In the genomic region with DNA sequence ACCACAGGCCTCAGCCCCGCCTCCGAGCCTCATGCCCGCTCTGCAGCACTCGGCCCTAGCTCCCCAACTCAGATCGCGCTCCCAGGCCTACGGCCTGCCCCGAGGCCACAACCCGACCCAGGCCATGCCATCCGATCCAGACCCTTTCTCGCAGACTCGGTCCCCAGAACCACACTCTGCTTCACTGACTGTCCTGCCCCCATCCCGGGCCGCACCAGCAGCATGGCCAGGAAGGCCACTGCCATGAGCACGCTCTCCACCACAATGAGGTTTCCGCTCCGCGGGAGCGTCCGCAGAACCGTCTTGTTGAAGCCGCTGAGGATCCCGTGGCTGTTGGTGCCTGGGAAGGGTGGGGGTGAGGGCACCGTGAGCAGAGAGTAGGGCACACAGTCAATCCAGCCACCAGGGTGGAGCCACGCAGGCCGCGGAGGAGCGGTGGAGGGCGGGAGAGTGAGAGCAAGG, we compare ENCODE assay signal across 16 cellular contexts. TPM values are rescaled to one million over a fixed set of nuclear protein-coding genes. Genes with fewer than 3 reads are reported as not detected.
DNase-seq lines count a peak whose midpoint lies in the region; ATAC-seq and TF ChIP-seq lines count a peak whose summit lies in the region.
"Had no signal": no experiment of that assay in that cellular context is flagged by ENCODE, and none has a peak within 500 bp of the region (broad histone marks: within the 10 kb centered on the region; RNA-seq: fewer than 3 reads in every experiment).

No MANE protein-coding gene starts in this region.

- H3K36me3 Mint-ChIP-seq in activated CD4-positive, alpha-beta T cell treated with anti-CD3 and anti-CD28 coated beads, Interleukin-2, amount 10 ng/mL, durations not matched to agents 7 days and 5 days (ENCODE audit: low read depth), result peaks cover 20% of the 10 kb centered on the region
- H3K36me3 Mint-ChIP-seq in immature natural killer cell, result peaks cover 0 to 7% (median 4%) of the 10 kb centered on the region in 3 donors
- H3K36me3 Mint-ChIP-seq in stimulated activated effector memory CD8-positive, alpha-beta T cell treated with anti-CD3 and anti-CD28 coated beads, Interleukin-12 subunit alpha, Interleukin-12 subunit beta, amount 100 ng/mL, for 72 hours, result peaks cover 11% of the 10 kb centered on the region
- no peaks in the 10 kb centered on the region for H3K36me3 Mint-ChIP-seq in chondrocyte (ENCODE audit: low read depth)

- H3K4me3 Mint-ChIP-seq in activated CD4-positive, alpha-beta T cell treated with anti-CD3 and anti-CD28 coated beads, Interleukin-2, amount 10 ng/mL, durations not matched to agents 7 days and 5 days, result no peak overlapping the region
- H3K4me3 Mint-ChIP-seq in immature natural killer cell, result peak overlapping the region; percentile 30 to 53 (median 45)
- H3K4me3 Mint-ChIP-seq in stimulated activated effector memory CD8-positive, alpha-beta T cell treated with anti-CD3 and anti-CD28 coated beads, Interleukin-12 subunit alpha, Interleukin-12 subunit beta, amount 100 ng/mL, for 72 hours, result no peak overlapping the region
- H3K4me3 Mint-ChIP-seq in chondrocyte (ENCODE audit: unreplicated experiment), result no peak overlapping the region
- H3K4me3 Mint-ChIP-seq: activated naive CD4-positive, alpha-beta T cell treated with anti-CD3 and anti-CD28 coated beads, Interleukin-2, amount 50 U/mL, for 24 hours; HFFc6 had no signal

- no peak overlapping the region for H3K4me3 ChIP-seq in OCI-LY7 (ENCODE audit: low read depth, low read length, poor library complexity, severe bottlenecking)
- H3K4me3 ChIP-seq: A549, uterus had no signal

- ATAC-seq in stimulated activated effector memory CD8-positive, alpha-beta T cell treated with anti-CD3 and anti-CD28 coated beads, Interleukin-12 subunit alpha, Interleukin-12 subunit beta, amount 100 ng/mL, for 72 hours, result peak; percentile 43

- no peak for TF ChIP-seq CTCF in OCI-LY7 (conservative IDR thresholded peaks at IDR 0.05; ENCODE audit: low read length)
- TF ChIP-seq CTCF in chondrocyte (IDR thresholded peaks at IDR 0.05), result no peak

- peaks cover 39% of the 10 kb centered on the region for H3K4me1 Mint-ChIP-seq in activated CD4-positive, alpha-beta T cell treated with anti-CD3 and anti-CD28 coated beads, Interleukin-2, amount 10 ng/mL, durations not matched to agents 7 days and 5 days
- H3K4me1 Mint-ChIP-seq in immature natural killer cell (peaks cover 30 to 41% of the 10 kb centered on the region in 2 donors), chondrocyte (ENCODE audit: low read depth) (peaks cover 3% of the 10 kb centered on the region)
- peaks cover 35% of the 10 kb centered on the region for H3K4me1 Mint-ChIP-seq in stimulated activated effector memory CD8-positive, alpha-beta T cell treated with anti-CD3 and anti-CD28 coated beads, Interleukin-12 subunit alpha, Interleukin-12 subunit beta, amount 100 ng/mL, for 72 hours

- peaks cover 48% of the 10 kb centered on the region for H3K4me1 ChIP-seq in OCI-LY7 (ENCODE audit: insufficient read depth, low read length, poor library complexity, severe bottlenecking)
- H3K4me1 ChIP-seq: uterus had no signal

- POLR2A ChIA-PET in activated CD4-positive, alpha-beta T cell treated with anti-CD3 and anti-CD28 coated beads, Interleukin-2, amount 10 ng/mL, durations not matched to agents 7 days and 5 days (lab: Charles Lee), result no interaction called here
- POLR2A ChIA-PET in OCI-LY7 (lab: Charles Lee), result interaction anchor here (1.2 kb wide), 1 partner anchor 12 kb away, joined by 4 read pairs; the partner anchor contains the start of gene ALDH3B1

- intact Hi-C loops in OCI-LY7 (cut with micrococcal nuclease; ENCODE audit: unreplicated experiment), result loop anchor here (10.0 kb wide), 1 partner anchor 353 kb away; no protein-coding TSS in a partner anchor

- no peaks in the 10 kb centered on the region for H3K27me3 Mint-ChIP-seq in activated CD4-positive, alpha-beta T cell treated with anti-CD3 and anti-CD28 coated beads, Interleukin-2, amount 10 ng/mL, durations not matched to agents 7 days and 5 days
- H3K27me3 Mint-ChIP-seq in immature natural killer cell (ENCODE audit: low read depth in 3 of 3) (no peaks in the 10 kb centered on the region), chondrocyte (ENCODE audit: low read depth) (no peaks in the 10 kb centered on the region)
- H3K27me3 Mint-ChIP-seq: activated naive CD4-positive, alpha-beta T cell treated with anti-CD3 and anti-CD28 coated beads, Interleukin-2, amount 50 U/mL, for 24 hours; CD8-positive, alpha-beta memory T cell had no signal

- H3K79me2 ChIP-seq in OCI-LY7 (ENCODE audit: insufficient read depth, low read depth, low read length), result no peaks in the 10 kb centered on the region

- H2AFZ ChIP-seq in OCI-LY7 (ENCODE audit: low read length), result no peak overlapping the region

- peak overlapping the region; percentile 44 for H3K27ac ChIP-seq in OCI-LY7 (ENCODE audit: low read depth, low read length, poor library complexity, severe bottlenecking)
- H3K27ac ChIP-seq: uterus had no signal

- no TSS peak for BruUV-seq in OCI-LY7 (replicated peaks; lab: Mats Ljungman, UMichigan)

- H3K4me2 ChIP-seq in OCI-LY7 (ENCODE audit: low read length), result no peak overlapping the region
- H3K4me2 ChIP-seq: A549 had no signal

- H3K9me3 Mint-ChIP-seq in activated CD4-positive, alpha-beta T cell treated with anti-CD3 and anti-CD28 coated beads, Interleukin-2, amount 10 ng/mL, durations not matched to agents 7 days and 5 days, result no peaks in the 10 kb centered on the region
- H3K9me3 Mint-ChIP-seq in immature natural killer cell (no peaks in the 10 kb centered on the region), chondrocyte (ENCODE audit: low read depth) (no peaks in the 10 kb centered on the region)
- H3K9me3 Mint-ChIP-seq in stimulated activated effector memory CD8-positive, alpha-beta T cell treated with anti-CD3 and anti-CD28 coated beads, Interleukin-12 subunit alpha, Interleukin-12 subunit beta, amount 100 ng/mL, for 72 hours, result no peaks in the 10 kb centered on the region
- H3K9me3 Mint-ChIP-seq: activated naive CD4-positive, alpha-beta T cell treated with anti-CD3 and anti-CD28 coated beads, Interleukin-2, amount 50 U/mL, for 24 hours; CD8-positive, alpha-beta memory T cell had no signal

- H4K20me1 ChIP-seq in OCI-LY7 (ENCODE audit: insufficient read depth, low read length), result no peaks in the 10 kb centered on the region

- no peaks in the 10 kb centered on the region for H3K9me2 ChIP-seq in OCI-LY7 (ENCODE audit: insufficient read depth, low read length)

- H3K27ac Mint-ChIP-seq in activated CD4-positive, alpha-beta T cell treated with anti-CD3 and anti-CD28 coated beads, Interleukin-2, amount 10 ng/mL, durations not matched to agents 7 days and 5 days, result peak overlapping the region; percentile 86
- H3K27ac Mint-ChIP-seq in immature natural killer cell, result peak overlapping the region in 4 of 6 donors; percentile 34 to 88 (median 57)
- no peak overlapping the region for H3K27ac Mint-ChIP-seq in stimulated activated effector memory CD8-positive, alpha-beta T cell treated with anti-CD3 and anti-CD28 coated beads, Interleukin-12 subunit alpha, Interleukin-12 subunit beta, amount 100 ng/mL, for 72 hours
- H3K27ac Mint-ChIP-seq in chondrocyte (ENCODE audit: unreplicated experiment), result no peak overlapping the region
- H3K27ac Mint-ChIP-seq: activated naive CD4-positive, alpha-beta T cell treated with anti-CD3 and anti-CD28 coated beads, Interleukin-2, amount 50 U/mL, for 24 hours; HFFc6 had no signal

- DNase-seq in activated CD4-positive, alpha-beta T cell treated with anti-CD3 and anti-CD28 coated beads, Interleukin-2, amount 10 ng/mL, durations not matched to agents 7 days and 5 days, result no peak
- DNase-seq in activated CD4-positive, alpha-beta T cell treated with anti-CD3 and anti-CD28 coated beads for 1 hour, result no peak
- DNase-seq in OCI-LY7 (ENCODE audit: low spot score), result no peak
- DNase-seq in immature natural killer cell, result peak in 1 of 3 donors; percentile 45
- no peak for DNase-seq in stimulated activated effector memory CD8-positive, alpha-beta T cell treated with anti-CD3 and anti-CD28 coated beads, Interleukin-12 subunit alpha, Interleukin-12 subunit beta, amount 100 ng/mL, for 72 hours (ENCODE audit: low spot score in 2 of 2)
- DNase-seq in NCI-H2081 (lab: John Stamatoyannopoulos, UW), result no peak
- no peak for DNase-seq in chondrocyte (ENCODE audit: low spot score)
- no peak for DNase-seq in activated CD4-positive, alpha-beta T cell treated with anti-CD3 and anti-CD28 coated beads for 48 hours
- DNase-seq: HFFc6, NCI-H2081 treated with DMSO at 0.1 percent for 48 hours, NCI-H774, SIG-M5, uterus had no signal

- H3K36me3 ChIP-seq in OCI-LY7 (ENCODE audit: insufficient read depth, low read length), result peaks cover 26% of the 10 kb centered on the region
- H3K36me3 ChIP-seq: uterus had no signal

- CTCF ChIA-PET in activated CD4-positive, alpha-beta T cell treated with anti-CD3 and anti-CD28 coated beads, Interleukin-2, amount 10 ng/mL, durations not matched to agents 7 days and 5 days (lab: Charles Lee), result interaction anchor here (0.9 to 1.1 kb wide), 2 partner anchors 42 to 260 kb away, joined by 3 read pairs; no protein-coding TSS in a partner anchor
- CTCF ChIA-PET in OCI-LY7 (lab: Charles Lee; ENCODE audit: unreplicated experiment), result no interaction called here

- H3K9me3 ChIP-seq in OCI-LY7 (ENCODE audit: low read length), result no peaks in the 10 kb centered on the region
- H3K9me3 ChIP-seq: A549, uterus had no signal

RNA-seq across cellular contexts. Expression of gene UNC93B1, which starts 6.4 kb away (rescaled TPM):
- 10 to 100 TPM; 32.6 to 34.3 TPM for total RNA-seq in activated CD4-positive, alpha-beta T cell treated with anti-CD3 and anti-CD28 coated beads, Interleukin-2, amount 10 ng/mL, durations not matched to agents 7 days and 5 days
- 39.6 and 44.0 TPM in 2 replicates for total RNA-seq in OCI-LY7 (2014; rRNA removed; shearing (Covaris generic))
- 49.7 and 52.1 TPM in 2 replicates for total RNA-seq in OCI-LY7 (2022)
- 10 to 100 TPM; 29.7 to 42.7 (median 38.6) TPM for polyA plus RNA-seq in immature natural killer cell
- 14.4 to 16.6 TPM (median 15.9 TPM) in 3 replicates for total RNA-seq in chondrocyte

RNA-seq across cellular contexts. Expression of gene ALDH3B1, which starts 12.6 kb away (rescaled TPM):
- under 1 TPM in 1 of 2 experiments, not detected in 1; 0.15 TPM for total RNA-seq in activated CD4-positive, alpha-beta T cell treated with anti-CD3 and anti-CD28 coated beads, Interleukin-2, amount 10 ng/mL, durations not matched to agents 7 days and 5 days
- 0.50 TPM in 1 of 2 replicates, not detected in the other for total RNA-seq in OCI-LY7 (2014; rRNA removed; shearing (Covaris generic))
- total RNA-seq in OCI-LY7 (2022), result 0.53 and 0.65 TPM in 2 replicates
- polyA plus RNA-seq in immature natural killer cell, result 1 to 10 TPM in 2 of 3 donors, not detected in 1; 3.4 to 3.8 TPM
- 10.8 to 14.3 TPM (median 13.1 TPM) in 3 replicates for total RNA-seq in chondrocyte

RNA-seq across cellular contexts. Expression of gene NDUFS8, which starts 33.0 kb away (rescaled TPM):
- total RNA-seq in activated CD4-positive, alpha-beta T cell treated with anti-CD3 and anti-CD28 coated beads, Interleukin-2, amount 10 ng/mL, durations not matched to agents 7 days and 5 days, result 100 to 1,000 TPM; 116 to 138 TPM
- 152 and 173 TPM in 2 replicates for total RNA-seq in OCI-LY7 (2014; rRNA removed; shearing (Covaris generic))
- total RNA-seq in OCI-LY7 (2022), result 126 and 132 TPM in 2 replicates
- polyA plus RNA-seq in immature natural killer cell, result 100 to 1,000 TPM; 204 to 258 (median 215) TPM
- 140 to 172 TPM (median 143 TPM) in 3 replicates for total RNA-seq in chondrocyte

RNA-seq across cellular contexts. Expression of gene TCIRG1, which starts 41.3 kb away (rescaled TPM):
- total RNA-seq in activated CD4-positive, alpha-beta T cell treated with anti-CD3 and anti-CD28 coated beads, Interleukin-2, amount 10 ng/mL, durations not matched to agents 7 days and 5 days, result 100 to 1,000 TPM; 286 to 316 TPM
- 148 and 199 TPM in 2 replicates for total RNA-seq in OCI-LY7 (2014; rRNA removed; shearing (Covaris generic))
- total RNA-seq in OCI-LY7 (2022) (201 and 204 TPM in 2 replicates), chondrocyte (52.3 to 73.2 TPM (median 66.5 TPM) in 3 replicates)
- polyA plus RNA-seq in immature natural killer cell, result 100 to 1,000 TPM in 1 of 3 donors, 10 to 100 TPM in 2; 93.0 to 132 (median 93.3) TPM

Comparison
In these comparisons a context has a peak if more than half of its experiments do, and no peak if none do; other contexts are left out.
1. H3K27ac Mint-ChIP-seq: peak in activated CD4-positive, alpha-beta T cell treated with anti-CD3 and anti-CD28 coated beads, Interleukin-2, amount 10 ng/mL, durations not matched to agents 7 days and 5 days (single experiment) and immature natural killer cell (4 of 6); none in stimulated activated effector memory CD8-positive, alpha-beta T cell treated with anti-CD3 and anti-CD28 coated beads, Interleukin-12 subunit alpha, Interleukin-12 subunit beta, amount 100 ng/mL, for 72 hours (single experiment) and chondrocyte (single experiment).
2. H3K4me3 Mint-ChIP-seq: peak in immature natural killer cell (5 of 5); none in activated CD4-positive, alpha-beta T cell treated with anti-CD3 and anti-CD28 coated beads, Interleukin-2, amount 10 ng/mL, durations not matched to agents 7 days and 5 days (single experiment), stimulated activated effector memory CD8-positive, alpha-beta T cell treated with anti-CD3 and anti-CD28 coated beads, Interleukin-12 subunit alpha, Interleukin-12 subunit beta, amount 100 ng/mL, for 72 hours (single experiment) and chondrocyte (single experiment).